29 cellular contexts compared by ENCODE assay signal in genomic region chrY:14601372-14601771, GRCh38.
"Had no signal": no experiment of that assay in that cellular context is flagged by ENCODE, and none has a peak within 500 bp of the region (broad histone marks: within the 10 kb centered on the region; RNA-seq: fewer than 3 reads in every experiment).

No MANE protein-coding gene starts in this region.

- H3K36me3 ChIP-seq: esophagus muscularis mucosa, heart right ventricle, lower lobe of right lung, ovary, spleen, thoracic aorta, tibial nerve, upper lobe of right lung, uterus had no signal

- H3K4me3 Mint-ChIP-seq: natural killer cell; stimulated activated memory B cell treated with anti-CD40 and anti-IgM and Interleukin-4, amounts not matched to agents 10 μg/mL and 1 μg/mL and 100 μg/mL, for 72 hours had no signal

- H3K9me3 Mint-ChIP-seq: stimulated activated memory B cell treated with anti-CD40 and anti-IgM and Interleukin-4, amounts not matched to agents 10 μg/mL and 1 μg/mL and 100 μg/mL, for 72 hours had no signal

- H3K27ac Mint-ChIP-seq: natural killer cell; stimulated activated memory B cell treated with anti-CD40 and anti-IgM and Interleukin-4, amounts not matched to agents 10 μg/mL and 1 μg/mL and 100 μg/mL, for 72 hours had no signal

- H3K9me3 ChIP-seq: esophagus muscularis mucosa, heart right ventricle, lower lobe of right lung, ovary, psoas muscle, spleen, thoracic aorta, tibial nerve, upper lobe of right lung, uterus had no signal

- H3K4me1 Mint-ChIP-seq: natural killer cell; stimulated activated memory B cell treated with anti-CD40 and anti-IgM and Interleukin-4, amounts not matched to agents 10 μg/mL and 1 μg/mL and 100 μg/mL, for 72 hours had no signal

- H3K27ac ChIP-seq: dorsolateral prefrontal cortex, epithelial cell of prostate, esophagus muscularis mucosa, heart right ventricle, lower lobe of right lung, ovary, psoas muscle, skin epidermis, spleen, thoracic aorta, tibial nerve, upper lobe of right lung, uterus had no signal

- H3K4me3 ChIP-seq: dorsolateral prefrontal cortex, esophagus muscularis mucosa, heart right ventricle, lower lobe of right lung, ovary, psoas muscle, skin epidermis, spleen, thoracic aorta, tibial nerve, upper lobe of right lung, uterus had no signal

- ATAC-seq: heart right ventricle; left colon; left ventricle myocardium superior; lower lobe of right lung; natural killer cell; psoas muscle; right cardiac atrium; stimulated activated memory B cell treated with anti-CD40 and anti-IgM and Interleukin-4, amounts not matched to agents 10 μg/mL and 1 μg/mL and 100 μg/mL, for 72 hours; stimulated activated naive CD8-positive, alpha-beta T cell treated with anti-CD3 and anti-CD28 coated beads, Interleukin-15, Interleukin-2, amounts not matched to agents 100 U/mL and 50 U/mL, for 24 hours; upper lobe of right lung had no signal

- DNase-seq: cerebellar nuclear complex; dorsolateral prefrontal cortex; effector CD4-positive, alpha-beta T cell; foreskin melanocyte; glutamatergic neuron; heart right ventricle; hippocampal formation; islet precursor cell; kidney glomerular epithelial cell; left colon; left ventricle myocardium superior; lower lobe of right lung; natural killer cell; occipital lobe; ovary; posterior cingulate gyrus; psoas muscle; right cardiac atrium; spleen; stimulated activated CD4-positive, alpha-beta T cell treated with anti-CD3 and anti-CD28 coated beads, Interleukin-4, amount 100 ng/mL, for 4 hours; stimulated activated naive CD8-positive, alpha-beta T cell treated with anti-CD3 and anti-CD28 coated beads, Interleukin-15, Interleukin-2, amounts not matched to agents 100 U/mL and 50 U/mL, for 24 hours; upper lobe of right lung; uterus had no signal

- H3K27me3 Mint-ChIP-seq: stimulated activated memory B cell treated with anti-CD40 and anti-IgM and Interleukin-4, amounts not matched to agents 10 μg/mL and 1 μg/mL and 100 μg/mL, for 72 hours had no signal

- H3K4me1 ChIP-seq: esophagus muscularis mucosa, heart right ventricle, lower lobe of right lung, psoas muscle, spleen, tibial nerve, upper lobe of right lung, uterus had no signal

- H3K27me3 ChIP-seq: dorsolateral prefrontal cortex, esophagus muscularis mucosa, heart right ventricle, ovary, spleen, tibial nerve, upper lobe of right lung, uterus had no signal
